ENCODE assay signal across 8 cellular contexts in the genomic region with DNA sequence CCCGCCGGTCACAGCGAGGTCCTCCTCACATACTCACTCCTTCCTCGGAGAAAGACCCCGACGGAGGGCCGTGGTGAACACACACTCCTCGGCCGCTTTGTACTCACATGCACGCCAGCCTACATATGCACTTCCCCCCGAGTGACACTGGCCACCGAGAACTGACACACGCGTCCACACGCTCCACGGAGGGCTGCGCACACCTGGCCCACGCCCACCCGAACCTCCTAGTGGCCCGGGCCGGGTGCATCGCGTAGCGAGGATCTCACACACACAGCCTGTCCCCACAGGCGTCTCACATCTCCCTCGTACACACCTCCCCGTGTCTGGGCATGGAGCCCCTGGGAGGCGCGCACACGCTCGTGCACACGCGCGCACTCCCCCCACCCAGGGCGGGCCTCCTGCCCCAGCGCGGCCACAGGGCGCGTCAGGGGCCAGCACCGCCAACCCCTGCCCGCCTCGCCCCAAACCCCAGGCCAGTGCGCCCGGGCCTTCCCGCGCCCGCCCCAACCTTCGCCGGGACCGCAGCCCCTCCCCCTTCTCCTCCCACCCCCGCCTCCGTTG. TPM values are rescaled to one million over a fixed set of nuclear protein-coding genes. Genes with fewer than 3 reads are reported as not detected.
A peak's percentile ranks its signal among the peaks of the same experiment; 100 is the strongest.
DNase-seq lines count a peak whose midpoint lies in the region; ATAC-seq and TF ChIP-seq lines count a peak whose summit lies in the region.

No MANE protein-coding gene starts in this region.

- POLR2A ChIA-PET in HEK293 (lab: Yijun Ruan, JAX): interaction anchor here (0.7 kb wide), 1 partner anchor 310 kb away, joined by 4 read pairs; no protein-coding TSS in a partner anchor

- no peaks in the 10 kb centered on the region for H4K20me1 ChIP-seq in Karpas-422 (ENCODE audit: insufficient read depth, low read depth, low read length)

- H3K36me3 ChIP-seq in HEK293 (ENCODE audit: control insufficient read depth in 2 of 2, insufficient read depth in 1 of 2, low read length in 2 of 2) (no peaks in the 10 kb centered on the region), Karpas-422 (ENCODE audit: insufficient read depth, low read length) (no peaks in the 10 kb centered on the region)

- DNase-seq in AG20443 (ENCODE audit: low spot score): peak; percentile 29
- peak; percentile 84 for DNase-seq in iPS-NIHi7 (ENCODE audit: extremely low spot score)
- DNase-seq in stimulated activated CD8-positive, alpha-beta memory T cell treated with anti-CD3 and anti-CD28 coated beads, Interleukin-4, amount 100 ng/mL, for 48 hours: peak; percentile 25
- no peak for DNase-seq in islet precursor cell
- no peak for DNase-seq in Karpas-422

- H3K4me2 ChIP-seq in Karpas-422 (ENCODE audit: low read depth, low read length, poor library complexity, severe bottlenecking): no peak overlapping the region

- ATAC-seq in GM21390 (IDR thresholded peaks at IDR 0.05; ENCODE audit: unreplicated experiment): no peak

- H3K27ac ChIP-seq in HEK293 (ENCODE audit: extremely low read depth, low read depth, low read length) (peak overlapping the region; percentile 59; the same call in 1 of the 2 replicates), angular gyrus (ENCODE audit: low read depth, low read length) (peak overlapping the region; percentile 80), Karpas-422 (ENCODE audit: low read length) (no peak overlapping the region)

- no peak overlapping the region for H2AFZ ChIP-seq in Karpas-422 (ENCODE audit: low read length)

- H3K9me3 ChIP-seq in HEK293 (ENCODE audit: control insufficient read depth, insufficient read depth, low read depth, low read length) (no peaks in the 10 kb centered on the region), Karpas-422 (ENCODE audit: low read length) (no peaks in the 10 kb centered on the region)

- H3K79me2 ChIP-seq in Karpas-422 (ENCODE audit: low read length): no peaks in the 10 kb centered on the region

- CTCF ChIA-PET in HEK293 (lab: Yijun Ruan, JAX): interaction anchor here (0.7 kb wide), 1 partner anchor 64 kb away, joined by 4 read pairs; no protein-coding TSS in a partner anchor

- H3K27me3 ChIP-seq in Karpas-422 (ENCODE audit: low read length): no peaks in the 10 kb centered on the region

- peak overlapping the region; percentile 75 for H3K4me3 ChIP-seq in HEK293 (ENCODE audit: low read depth, low read length)
- no peak overlapping the region for H3K4me3 ChIP-seq in Karpas-422 (ENCODE audit: low read length)

- no peak overlapping the region for H3K9ac ChIP-seq in Karpas-422 (ENCODE audit: low read length)

- no peaks in the 10 kb centered on the region for H3K9me2 ChIP-seq in Karpas-422 (replicated peaks; ENCODE audit: insufficient read depth, low read length)

- TF ChIP-seq CTCF in HEK293 (tag by site-specific recombination; IDR thresholded peaks at IDR 0.05): no peak

- H3K4me1 ChIP-seq in HEK293 (ENCODE audit: control insufficient read depth, insufficient read depth, low read length): no peaks in the 10 kb centered on the region
- H3K4me1 ChIP-seq in Karpas-422 (ENCODE audit: low read length): no peaks in the 10 kb centered on the region

TF ChIP-seq in HEK293, 187 proteins besides CTCF, POLR2A, EP300 and RAD21:
- TF ChIP-seq ZNF184 (tag by site-specific recombination; IDR thresholded peaks at IDR 0.05) (no peak), KLF8 (tag by site-specific recombination; IDR thresholded peaks at IDR 0.05) (no peak), KLF9 (tag by site-specific recombination; IDR thresholded peaks at IDR 0.05; ENCODE audit: low read depth) (peak; percentile 29; the same call in 1 of the 2 replicates), ZNF777 (tag by site-specific recombination; IDR thresholded peaks at IDR 0.05; ENCODE audit: borderline replicate concordance) (peak; percentile 72; the same call in 1 of the 2 replicates), GLIS1 (tag by site-specific recombination; IDR thresholded peaks at IDR 0.05) (no peak), OSR2 (tag by site-specific recombination; IDR thresholded peaks at IDR 0.05) (no peak)
- TF ChIP-seq, protein P1, sequence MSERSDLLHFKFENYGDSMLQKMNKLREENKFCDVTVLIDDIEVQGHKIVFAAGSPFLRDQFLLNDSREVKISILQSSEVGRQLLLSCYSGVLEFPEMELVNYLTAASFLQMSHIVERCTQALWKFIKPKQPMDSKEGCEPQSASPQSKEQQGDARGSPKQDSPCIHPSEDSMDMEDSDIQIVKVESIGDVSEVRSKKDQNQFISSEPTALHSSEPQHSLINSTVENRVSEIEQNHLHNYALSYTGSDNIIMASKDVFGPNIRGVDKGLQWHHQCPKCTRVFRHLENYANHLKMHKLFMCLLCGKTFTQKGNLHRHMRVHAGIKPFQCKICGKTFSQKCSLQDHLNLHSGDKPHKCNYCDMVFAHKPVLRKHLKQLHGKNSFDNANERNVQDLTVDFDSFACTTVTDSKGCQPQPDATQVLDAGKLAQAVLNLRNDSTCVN (tag by site-specific recombination; optimal IDR thresholded peaks at IDR 0.05): peak; percentile 39
- TF ChIP-seq, protein P2, sequence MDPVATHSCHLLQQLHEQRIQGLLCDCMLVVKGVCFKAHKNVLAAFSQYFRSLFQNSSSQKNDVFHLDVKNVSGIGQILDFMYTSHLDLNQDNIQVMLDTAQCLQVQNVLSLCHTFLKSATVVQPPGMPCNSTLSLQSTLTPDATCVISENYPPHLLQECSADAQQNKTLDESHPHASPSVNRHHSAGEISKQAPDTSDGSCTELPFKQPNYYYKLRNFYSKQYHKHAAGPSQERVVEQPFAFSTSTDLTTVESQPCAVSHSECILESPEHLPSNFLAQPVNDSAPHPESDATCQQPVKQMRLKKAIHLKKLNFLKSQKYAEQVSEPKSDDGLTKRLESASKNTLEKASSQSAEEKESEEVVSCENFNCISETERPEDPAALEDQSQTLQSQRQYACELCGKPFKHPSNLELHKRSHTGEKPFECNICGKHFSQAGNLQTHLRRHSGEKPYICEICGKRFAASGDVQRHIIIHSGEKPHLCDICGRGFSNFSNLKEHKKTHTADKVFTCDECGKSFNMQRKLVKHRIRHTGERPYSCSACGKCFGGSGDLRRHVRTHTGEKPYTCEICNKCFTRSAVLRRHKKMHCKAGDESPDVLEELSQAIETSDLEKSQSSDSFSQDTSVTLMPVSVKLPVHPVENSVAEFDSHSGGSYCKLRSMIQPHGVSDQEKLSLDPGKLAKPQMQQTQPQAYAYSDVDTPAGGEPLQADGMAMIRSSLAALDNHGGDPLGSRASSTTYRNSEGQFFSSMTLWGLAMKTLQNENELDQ (tag by site-specific recombination; IDR thresholded peaks at IDR 0.05; ENCODE audit: low read depth): no peak

RNA-seq across cellular contexts. Expression of gene C3orf70, which starts 0.4 kb away (rescaled TPM):
- total RNA-seq in Karpas-422 (2014; rRNA removed; shearing (Covaris generic); ENCODE audit: low replicate concordance): not detected in 2 replicates

Comparison
In these comparisons a context has a peak if more than half of its experiments do, and no peak if none do; other contexts are left out.
1. DNase-seq: peak in AG20443 (single experiment), iPS-NIHi7 (single experiment) and stimulated activated CD8-positive, alpha-beta memory T cell treated with anti-CD3 and anti-CD28 coated beads, Interleukin-4, amount 100 ng/mL, for 48 hours (single experiment); none in islet precursor cell (single experiment) and Karpas-422 (single experiment).